26 cellular contexts compared by ENCODE assay signal in the genomic region with DNA sequence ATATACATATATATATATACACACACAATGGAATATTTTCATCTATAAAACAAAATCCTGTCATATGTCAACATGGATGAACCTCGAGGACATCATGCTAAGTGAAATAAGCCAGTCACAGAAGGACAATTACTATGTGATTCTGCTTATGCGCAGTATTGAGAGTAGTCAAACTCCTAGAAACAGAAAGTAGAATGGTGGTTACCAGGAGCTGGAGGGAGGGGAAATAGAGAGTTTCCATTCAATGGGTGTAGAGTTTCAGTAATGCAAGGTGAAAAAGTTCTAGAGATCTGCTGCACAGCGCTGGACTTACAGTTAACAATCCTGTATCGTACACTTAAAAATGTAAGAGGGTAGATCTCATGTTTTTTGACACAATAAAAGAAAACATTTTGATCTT.
"Had no signal": no experiment of that assay in that cellular context is flagged by ENCODE, and none has a peak within 500 bp of the region (broad histone marks: within the 10 kb centered on the region; RNA-seq: fewer than 3 reads in every experiment).

No MANE protein-coding gene starts in this region.

- H3K4me1 ChIP-seq: gastrocnemius medialis, lower lobe of right lung, right atrium auricular region, sigmoid colon, suprapubic skin had no signal

- H3K27ac ChIP-seq: dorsolateral prefrontal cortex, gastrocnemius medialis, hepatocyte, left ventricle myocardium inferior, lower lobe of right lung, neural progenitor cell, ovary, right atrium auricular region, sigmoid colon, skin epidermis, suprapubic skin, thyroid gland had no signal

- H3K27ac Mint-ChIP-seq: memory B cell, mesothelial cell of epicardium, natural killer cell, type B pancreatic cell had no signal

- H3K9ac ChIP-seq: neural progenitor cell had no signal

- H3K4me1 Mint-ChIP-seq: mesothelial cell of epicardium, natural killer cell had no signal

- H3K9me3 Mint-ChIP-seq: memory B cell, mesothelial cell of epicardium, natural killer cell, type B pancreatic cell had no signal

- H3K4me3 ChIP-seq: dorsolateral prefrontal cortex, gastrocnemius medialis, hepatocyte, left ventricle myocardium inferior, lower lobe of right lung, neural progenitor cell, ovary, right atrium auricular region, sigmoid colon, skin epidermis, suprapubic skin, thyroid gland had no signal

- DNase-seq: cortex of kidney; dorsolateral prefrontal cortex; effector CD8-positive, alpha-beta T cell; gastrocnemius medialis; glutamatergic neuron; kidney; left cardiac atrium; left ventricle myocardium inferior; lower lobe of right lung; natural killer cell; nucleus accumbens; ovary; sigmoid colon; stimulated activated CD4-positive, alpha-beta T cell treated with anti-CD3 and anti-CD28 coated beads, Interleukin-2, amount 100 ng/mL, for 24 hours; stimulated activated CD4-positive, alpha-beta T cell treated with anti-CD3 and anti-CD28 coated beads, Interleukin-4, amount 100 ng/mL, for 4 hours; stimulated activated naive CD4-positive, alpha-beta T cell; thyroid gland had no signal

- H3K9me3 ChIP-seq: gastrocnemius medialis, left ventricle myocardium inferior, lower lobe of right lung, ovary, right atrium auricular region, sigmoid colon, suprapubic skin, thyroid gland had no signal

- H2AFZ ChIP-seq: hepatocyte, neural progenitor cell had no signal

- ATAC-seq: esophagus mucosa, gastrocnemius medialis, left cardiac atrium, lower lobe of right lung, natural killer cell had no signal

- H3K4me3 Mint-ChIP-seq: memory B cell, mesothelial cell of epicardium, natural killer cell, type B pancreatic cell had no signal

- H3K4me2 ChIP-seq: hepatocyte had no signal

- H3K79me2 ChIP-seq: hepatocyte had no signal

- H3K36me3 ChIP-seq: gastrocnemius medialis, left ventricle myocardium inferior, lower lobe of right lung, neural progenitor cell, ovary, right atrium auricular region, sigmoid colon, suprapubic skin, thyroid gland had no signal

- H3K36me3 Mint-ChIP-seq: memory B cell, mesothelial cell of epicardium, natural killer cell, neural progenitor cell, type B pancreatic cell had no signal

- H3K27me3 ChIP-seq: hepatocyte, ovary, right atrium auricular region, thyroid gland had no signal
